Comparison of ENCODE assay signal across 10 cellular contexts in genomic region chr3:129593595-129594339, GRCh38. TPM values are rescaled to one million over a fixed set of nuclear protein-coding genes. Genes with fewer than 3 reads are reported as not detected.
A peak's percentile ranks its signal among the peaks of the same experiment; 100 is the strongest.
DNase-seq lines count a peak whose midpoint lies in the region; ATAC-seq and TF ChIP-seq lines count a peak whose summit lies in the region.
"Had no signal": no experiment of that assay in that cellular context is flagged by ENCODE, and none has a peak within 500 bp of the region (broad histone marks: within the 10 kb centered on the region; RNA-seq: fewer than 3 reads in every experiment).

No MANE protein-coding gene starts in this region.

- peak overlapping the region; percentile 32 for H2AFZ ChIP-seq in osteoblast (ENCODE audit: low read length)

- no peak for DNase-seq in left ventricle myocardium inferior
- DNase-seq in Right ventricle myocardium inferior (ENCODE audit: missing footprints), result no peak
- peak; percentile 61 for DNase-seq in T-helper 2 cell treated with Interferon-gamma antibody and Interleukin-4, amounts not matched to agents 5 μg/mL and 100 μg/mL, for 36 hours (ENCODE audit: low spot score)
- no peak for DNase-seq in colonic mucosa
- DNase-seq in osteoblast (ENCODE audit: insufficient read length, low spot score, missing footprints), result peak; percentile 96
- DNase-seq in upper lobe of right lung, result peak; percentile 87
- DNase-seq in SKM-1 treated with dmso at 0.1 percent for 144 hours (lab: John Stamatoyannopoulos, UW; ENCODE audit: unreplicated experiment), result no peak

- H3K4me1 ChIP-seq in left ventricle myocardium inferior, result peaks cover 98% of the 10 kb centered on the region
- H3K4me1 ChIP-seq in colonic mucosa, result peaks cover 4% of the 10 kb centered on the region
- peaks cover 62% of the 10 kb centered on the region for H3K4me1 ChIP-seq in osteoblast (ENCODE audit: insufficient read depth, low read length)
- peaks cover 96% of the 10 kb centered on the region for H3K4me1 ChIP-seq in upper lobe of right lung

- H3K27ac ChIP-seq in left ventricle myocardium inferior (replicated peaks), result peak overlapping the region; percentile 96
- H3K27ac ChIP-seq in colonic mucosa, result peak overlapping the region; percentile 32
- H3K27ac ChIP-seq in osteoblast (ENCODE audit: low read depth, low read length), result peak overlapping the region; percentile 96
- H3K27ac ChIP-seq in upper lobe of right lung, result peak overlapping the region; percentile 84

- peak overlapping the region in 1 of 2 donors; percentile 56 for H3K9ac ChIP-seq in colonic mucosa (ENCODE audit: low read depth in 2 of 2, low read length in 2 of 2)

- H3K27ac Mint-ChIP-seq in T-helper 2 cell treated with Interferon-gamma antibody and Interleukin-4, amounts not matched to agents 5 μg/mL and 100 μg/mL, for 36 hours, result no peak overlapping the region

- H3K4me1 Mint-ChIP-seq in T-helper 2 cell treated with Interferon-gamma antibody and Interleukin-4, amounts not matched to agents 5 μg/mL and 100 μg/mL, for 36 hours (ENCODE audit: low read depth), result peaks cover 15% of the 10 kb centered on the region

- H3K27me3 ChIP-seq in left ventricle myocardium inferior (ENCODE audit: low read depth) (no peaks in the 10 kb centered on the region), colonic mucosa (no peaks in the 10 kb centered on the region), osteoblast (ENCODE audit: insufficient read depth, low read length) (no peaks in the 10 kb centered on the region), upper lobe of right lung (no peaks in the 10 kb centered on the region)

- peak overlapping the region; percentile 68 for H3K4me3 Mint-ChIP-seq in T-helper 2 cell treated with Interferon-gamma antibody and Interleukin-4, amounts not matched to agents 5 μg/mL and 100 μg/mL, for 36 hours

- TF ChIP-seq CTCF in left ventricle myocardium inferior (IDR thresholded peaks at IDR 0.05; ENCODE audit: borderline replicate concordance) (no peak), colonic mucosa (IDR thresholded peaks at IDR 0.05) (no peak), osteoblast (IDR thresholded peaks at IDR 0.05; ENCODE audit: extremely low read depth, low read depth, low read length) (no peak), upper lobe of right lung (IDR thresholded peaks at IDR 0.05) (no peak)

- H3K36me3 Mint-ChIP-seq in T-helper 2 cell treated with Interferon-gamma antibody and Interleukin-4, amounts not matched to agents 5 μg/mL and 100 μg/mL, for 36 hours (ENCODE audit: low read depth), result no peaks in the 10 kb centered on the region

- H3K9me3 ChIP-seq in left ventricle myocardium inferior (replicated peaks) (no peaks in the 10 kb centered on the region), colonic mucosa (no peaks in the 10 kb centered on the region), osteoblast (ENCODE audit: low read depth, low read length) (no peaks in the 10 kb centered on the region), upper lobe of right lung (no peaks in the 10 kb centered on the region)

- peak overlapping the region; percentile 50 for H3K4me2 ChIP-seq in osteoblast (ENCODE audit: insufficient read depth, low read length)

- intact Hi-C loops in left ventricle myocardium inferior (cut with micrococcal nuclease) (no loop called here), Right ventricle myocardium inferior (cut with DNase I) (no loop called here), colonic mucosa (cut with DNase I) (no loop called here), upper lobe of right lung (cut with DNase I) (loop anchor here (10.0 kb wide), 1 partner anchor 99 kb away; no protein-coding TSS in a partner anchor)

- H4K20me1 ChIP-seq in osteoblast (ENCODE audit: insufficient read depth, low read length), result peaks cover 11% of the 10 kb centered on the region

- H3K27me3 Mint-ChIP-seq in T-helper 2 cell treated with Interferon-gamma antibody and Interleukin-4, amounts not matched to agents 5 μg/mL and 100 μg/mL, for 36 hours (ENCODE audit: low read depth), result peaks cover 52% of the 10 kb centered on the region

- H3K4me3 ChIP-seq in left ventricle myocardium inferior, result peak overlapping the region; percentile 49
- H3K4me3 ChIP-seq in colonic mucosa, result no peak overlapping the region
- H3K4me3 ChIP-seq in osteoblast (ENCODE audit: insufficient read depth, low read length), result peak overlapping the region; percentile 5
- no peak overlapping the region for H3K4me3 ChIP-seq in upper lobe of right lung

- H3K36me3 ChIP-seq in left ventricle myocardium inferior, result peaks cover 1% of the 10 kb centered on the region
- no peaks in the 10 kb centered on the region for H3K36me3 ChIP-seq in colonic mucosa
- peaks cover 7% of the 10 kb centered on the region for H3K36me3 ChIP-seq in osteoblast (ENCODE audit: insufficient read depth, low read length)
- peaks cover 5% of the 10 kb centered on the region for H3K36me3 ChIP-seq in upper lobe of right lung

- H3K79me2 ChIP-seq in osteoblast (ENCODE audit: insufficient read depth, low read length), result peaks cover 88% of the 10 kb centered on the region

- no peaks in the 10 kb centered on the region for H3K9me3 Mint-ChIP-seq in T-helper 2 cell treated with Interferon-gamma antibody and Interleukin-4, amounts not matched to agents 5 μg/mL and 100 μg/mL, for 36 hours

- ATAC-seq in Right ventricle myocardium inferior (no peak), upper lobe of right lung (peak; percentile 51), GM18519 (IDR thresholded peaks at IDR 0.05; ENCODE audit: low FRiP score, unreplicated experiment) (no peak)

RNA-seq across cellular contexts. Expression of gene PLXND1, which starts 12.7 kb away (rescaled TPM):
- 45.5 TPM for total RNA-seq in left ventricle myocardium inferior
- total RNA-seq in Right ventricle myocardium inferior, result 66.3 TPM
- 10 to 100 TPM; 25.6 to 26.7 TPM for total RNA-seq in colonic mucosa
- total RNA-seq in osteoblast, result 126 and 134 TPM in 2 replicates
- 284 TPM for total RNA-seq in upper lobe of right lung

RNA-seq across cellular contexts. Expression of gene H1-8, which starts 50.8 kb away (rescaled TPM):
- total RNA-seq in left ventricle myocardium inferior, result not detected
- total RNA-seq in Right ventricle myocardium inferior, result not detected
- total RNA-seq in colonic mucosa, result not detected
- not detected in 2 replicates for total RNA-seq in osteoblast
- total RNA-seq in upper lobe of right lung, result not detected
- total RNA-seq: Daoy; T-helper 1 cell treated with Interleukin-12 subunit alpha and Interleukin-12 subunit beta and Interleukin-4 antibody, amounts not matched to agents 30 ng/mL and 1 ng/mL, for 36 hours had no signal

Comparison
In these comparisons a context has a peak if more than half of its experiments do, and no peak if none do; other contexts are left out.
1. DNase-seq: peak in T-helper 2 cell treated with Interferon-gamma antibody and Interleukin-4, amounts not matched to agents 5 μg/mL and 100 μg/mL, for 36 hours (single experiment), osteoblast (single experiment) and upper lobe of right lung (single experiment); none in left ventricle myocardium inferior (single experiment), Right ventricle myocardium inferior (single experiment), colonic mucosa (single experiment) and SKM-1 treated with dmso at 0.1 percent for 144 hours (single experiment).
2. H3K27ac ChIP-seq: peak in every context shown above with its lines; median percentile 96 in left ventricle myocardium inferior; 96 in osteoblast; 84 in upper lobe of right lung; 32 in colonic mucosa.
3. H3K4me3 ChIP-seq: peak in left ventricle myocardium inferior (single experiment) and osteoblast (single experiment); none in colonic mucosa (single experiment) and upper lobe of right lung (single experiment).